ENCODE assay signal across 20 cellular contexts in the genomic region with DNA sequence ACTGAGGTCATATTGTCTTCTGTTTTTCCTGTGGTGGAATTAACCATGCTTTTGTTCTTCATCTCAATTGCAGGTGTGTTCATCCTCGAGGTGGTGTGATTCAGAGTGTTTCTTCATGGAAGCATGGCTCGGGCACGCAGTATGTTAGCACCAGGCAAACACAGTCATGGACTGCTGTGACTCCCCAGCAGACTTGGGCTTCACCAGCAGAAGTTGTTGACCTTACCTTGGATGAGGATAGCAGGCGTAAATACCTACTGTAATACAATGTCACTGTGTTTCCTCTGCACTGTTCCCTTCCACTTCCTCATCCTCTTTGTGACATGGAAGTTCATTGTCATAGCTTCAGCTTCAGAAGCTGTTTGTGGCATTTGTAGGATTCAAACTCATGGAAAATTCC.
DNase-seq lines count a peak whose midpoint lies in the region; ATAC-seq and TF ChIP-seq lines count a peak whose summit lies in the region.
"Had no signal": no experiment of that assay in that cellular context is flagged by ENCODE, and none has a peak within 500 bp of the region (broad histone marks: within the 10 kb centered on the region; RNA-seq: fewer than 3 reads in every experiment).

No MANE protein-coding gene starts in this region.

- H3K27ac ChIP-seq in HUES64 (ENCODE audit: low read depth, low read length) (0 out of 2 replicates have a peak overlapping the region, but pooled peaks have one; percentile 80), smooth muscle cell (ENCODE audit: low read depth) (peak overlapping the region; percentile 20)
- H3K27ac ChIP-seq: HL-60 had no signal

- ATAC-seq in activated naive CD8-positive, alpha-beta T cell treated with anti-CD3 and anti-CD28 coated beads, Interleukin-2, amount 10 ng/mL, durations not matched to agents 7 days and 5 days (ENCODE audit: low read depth), result no peak
- no peak for ATAC-seq in activated naive CD8-positive, alpha-beta T cell treated with anti-CD3 and anti-CD28 coated beads, Interleukin-2, amount 50 U/mL, for 24 hours
- ATAC-seq: activated CD8-positive, alpha-beta memory T cell treated with anti-CD3 and anti-CD28 coated beads, Interleukin-2, amount 10 ng/mL, durations not matched to agents 7 days and 5 days had no signal

- H3K4me1 Mint-ChIP-seq in activated naive CD8-positive, alpha-beta T cell treated with anti-CD3 and anti-CD28 coated beads, Interleukin-2, amount 10 ng/mL, durations not matched to agents 7 days and 5 days, result peaks cover 53% of the 10 kb centered on the region
- H3K4me1 Mint-ChIP-seq in activated naive CD8-positive, alpha-beta T cell treated with anti-CD3 and anti-CD28 coated beads, Interleukin-2, amount 50 U/mL, for 24 hours, result peaks cover 79% of the 10 kb centered on the region

- no peaks in the 10 kb centered on the region for H3K9me3 ChIP-seq in HUES64 (ENCODE audit: insufficient read depth, low read depth, low read length)
- no peaks in the 10 kb centered on the region for H3K9me3 ChIP-seq in smooth muscle cell (replicated peaks; ENCODE audit: low read depth)

- peaks cover 12% of the 10 kb centered on the region for H4K20me1 ChIP-seq in smooth muscle cell (ENCODE audit: low read depth)

- H3K4me1 ChIP-seq in HUES64 (ENCODE audit: insufficient read depth, low read length), result peaks cover 69% of the 10 kb centered on the region
- no peaks in the 10 kb centered on the region for H3K4me1 ChIP-seq in smooth muscle cell (ENCODE audit: low read depth)

- H3K27me3 Mint-ChIP-seq in activated naive CD8-positive, alpha-beta T cell treated with anti-CD3 and anti-CD28 coated beads, Interleukin-2, amount 10 ng/mL, durations not matched to agents 7 days and 5 days, result no peaks in the 10 kb centered on the region
- H3K27me3 Mint-ChIP-seq in activated naive CD8-positive, alpha-beta T cell treated with anti-CD3 and anti-CD28 coated beads, Interleukin-2, amount 50 U/mL, for 24 hours, result no peaks in the 10 kb centered on the region
- H3K27me3 Mint-ChIP-seq: activated CD8-positive, alpha-beta memory T cell treated with anti-CD3 and anti-CD28 coated beads, Interleukin-2, amount 10 ng/mL, durations not matched to agents 7 days and 5 days had no signal

- H3K36me3 ChIP-seq in HUES64 (ENCODE audit: insufficient read depth, low read length), result peaks cover 10% of the 10 kb centered on the region
- H3K36me3 ChIP-seq in smooth muscle cell (ENCODE audit: low read depth), result peaks cover 6% of the 10 kb centered on the region

- H3K79me2 ChIP-seq in smooth muscle cell (ENCODE audit: low read depth), result no peaks in the 10 kb centered on the region

- no peaks in the 10 kb centered on the region for H3K27me3 ChIP-seq in HUES64 (ENCODE audit: insufficient read depth, low read length)
- no peaks in the 10 kb centered on the region for H3K27me3 ChIP-seq in smooth muscle cell (ENCODE audit: low read depth)
- H3K27me3 ChIP-seq: hepatocyte had no signal

- no peaks in the 10 kb centered on the region for H3F3A ChIP-seq in smooth muscle cell (ENCODE audit: low read depth)

- POLR2A ChIA-PET in activated naive CD8-positive, alpha-beta T cell treated with anti-CD3 and anti-CD28 coated beads, Interleukin-2, amount 10 ng/mL, durations not matched to agents 7 days and 5 days (lab: Charles Lee), result interaction anchor here (0.5 kb wide), 1 partner anchor 72 kb away, joined by 5 read pairs; no protein-coding TSS in a partner anchor

- H3K4me2 ChIP-seq in smooth muscle cell, result no peak overlapping the region
- H3K4me2 ChIP-seq: hepatocyte had no signal

- H3K9me3 Mint-ChIP-seq in activated naive CD8-positive, alpha-beta T cell treated with anti-CD3 and anti-CD28 coated beads, Interleukin-2, amount 10 ng/mL, durations not matched to agents 7 days and 5 days, result no peaks in the 10 kb centered on the region
- H3K9me3 Mint-ChIP-seq in activated naive CD8-positive, alpha-beta T cell treated with anti-CD3 and anti-CD28 coated beads, Interleukin-2, amount 50 U/mL, for 24 hours, result no peaks in the 10 kb centered on the region

- TF ChIP-seq CTCF in epithelial cell of esophagus (IDR thresholded peaks at IDR 0.05; ENCODE audit: insufficient read depth, low read depth, low read length, missing control alignments), result no peak
- TF ChIP-seq CTCF in smooth muscle cell (IDR thresholded peaks at IDR 0.05; ENCODE audit: borderline replicate concordance, insufficient read depth, poor library complexity, severe bottlenecking), result no peak
- no peak for TF ChIP-seq CTCF in GM10266 (IDR thresholded peaks at IDR 0.05; ENCODE audit: control insufficient read depth, insufficient read depth, low read depth, missing control alignments)

- no peak overlapping the region for H3K4me3 ChIP-seq in HUES64 (ENCODE audit: low read length)
- H3K4me3 ChIP-seq in epithelial cell of esophagus (ENCODE audit: low read length), result no peak overlapping the region
- no peak overlapping the region for H3K4me3 ChIP-seq in smooth muscle cell
- H3K4me3 ChIP-seq: hepatocyte had no signal

- no peak overlapping the region for H3K4me3 Mint-ChIP-seq in activated naive CD8-positive, alpha-beta T cell treated with anti-CD3 and anti-CD28 coated beads, Interleukin-2, amount 10 ng/mL, durations not matched to agents 7 days and 5 days
- no peak overlapping the region for H3K4me3 Mint-ChIP-seq in activated naive CD8-positive, alpha-beta T cell treated with anti-CD3 and anti-CD28 coated beads, Interleukin-2, amount 50 U/mL, for 24 hours
- H3K4me3 Mint-ChIP-seq: activated CD8-positive, alpha-beta memory T cell treated with anti-CD3 and anti-CD28 coated beads, Interleukin-2, amount 10 ng/mL, durations not matched to agents 7 days and 5 days had no signal

- no peak for DNase-seq in activated naive CD8-positive, alpha-beta T cell treated with anti-CD3 and anti-CD28 coated beads, Interleukin-2, amount 10 ng/mL, durations not matched to agents 7 days and 5 days
- no peak for DNase-seq in activated naive CD8-positive, alpha-beta T cell treated with anti-CD3 and anti-CD28 coated beads, Interleukin-2, amount 50 U/mL, for 24 hours
- DNase-seq in epithelial cell of esophagus (ENCODE audit: low read depth) (peak; percentile 77), smooth muscle cell (lab: John Stamatoyannopoulos, UW; ENCODE audit: unreplicated experiment) (no peak), GM10266 (ENCODE audit: extremely low spot score) (no peak)
- DNase-seq in stimulated activated CD4-positive, alpha-beta T cell treated with anti-CD3 and anti-CD28 coated beads, Interleukin-15, amount 100 ng/mL, for 24 hours, result no peak
- DNase-seq: activated CD4-positive, CD25-positive, alpha-beta regulatory T cell; activated CD8-positive, alpha-beta memory T cell treated with anti-CD3 and anti-CD28 coated beads, Interleukin-2, amount 10 ng/mL, durations not matched to agents 7 days and 5 days; activated effector memory CD4-positive, alpha-beta T cell treated with anti-CD3 and anti-CD28 coated beads, Interleukin-2, amount 50 U/mL, for 16 hours; aorta; DMS79 treated with DMSO at 0.1 percent for 48 hours; kidney; MM.1S; NCI-H82; OCI-M1; SHP77 treated with DMSO at 0.1 percent for 48 hours; stimulated activated CD4-positive, alpha-beta T cell treated with anti-CD3 and anti-CD28 coated beads, Interleukin-4, amount 100 ng/mL, for 4 hours had no signal

- H3K9ac ChIP-seq in HUES64 (ENCODE audit: low read depth, low read length), result no peak overlapping the region
- no peak overlapping the region for H3K9ac ChIP-seq in smooth muscle cell (ENCODE audit: low read depth)

- peak overlapping the region; percentile 44 for H3K27ac Mint-ChIP-seq in activated naive CD8-positive, alpha-beta T cell treated with anti-CD3 and anti-CD28 coated beads, Interleukin-2, amount 10 ng/mL, durations not matched to agents 7 days and 5 days
- no peak overlapping the region for H3K27ac Mint-ChIP-seq in activated naive CD8-positive, alpha-beta T cell treated with anti-CD3 and anti-CD28 coated beads, Interleukin-2, amount 50 U/mL, for 24 hours
- H3K27ac Mint-ChIP-seq: activated CD8-positive, alpha-beta memory T cell treated with anti-CD3 and anti-CD28 coated beads, Interleukin-2, amount 10 ng/mL, durations not matched to agents 7 days and 5 days had no signal

- peaks cover 57% of the 10 kb centered on the region for H3K36me3 Mint-ChIP-seq in activated naive CD8-positive, alpha-beta T cell treated with anti-CD3 and anti-CD28 coated beads, Interleukin-2, amount 10 ng/mL, durations not matched to agents 7 days and 5 days
- peaks cover 64% of the 10 kb centered on the region for H3K36me3 Mint-ChIP-seq in activated naive CD8-positive, alpha-beta T cell treated with anti-CD3 and anti-CD28 coated beads, Interleukin-2, amount 50 U/mL, for 24 hours (ENCODE audit: low read depth)

- H2AFZ ChIP-seq in smooth muscle cell (ENCODE audit: low read depth), result no peak overlapping the region
- H2AFZ ChIP-seq: hepatocyte had no signal

- 89% methylated on average over 4 of the region's 4 CpGs for WGBS in HUES64
- 92% methylated on average over 4 of the region's 4 CpGs for WGBS in smooth muscle cell (ENCODE audit: low lambda C conversion rate)
